ENCODE assay signal across 12 cellular contexts in genomic region chr14:33455998-33456397, GRCh38.
A peak's percentile ranks its signal among the peaks of the same experiment; 100 is the strongest.
DNase-seq lines count a peak whose midpoint lies in the region; ATAC-seq and TF ChIP-seq lines count a peak whose summit lies in the region.
"Had no signal": no experiment of that assay in that cellular context is flagged by ENCODE, and none has a peak within 500 bp of the region (broad histone marks: within the 10 kb centered on the region; RNA-seq: fewer than 3 reads in every experiment).

No MANE protein-coding gene starts in this region.

- no peaks in the 10 kb centered on the region for H4K20me1 ChIP-seq in GM23248 (ENCODE audit: insufficient read depth)
- H4K20me1 ChIP-seq: BLaER1 treated with 17β-estradiol and CSF1 and Interleukin-3, amounts not matched to agents 10 nM and 100 nM had no signal

- no peak overlapping the region for H3K4me2 ChIP-seq in GM23248 (ENCODE audit: unreplicated experiment)
- H3K4me2 ChIP-seq: BLaER1 treated with 17β-estradiol and CSF1 and Interleukin-3, amounts not matched to agents 10 nM and 100 nM had no signal

- H2AFZ ChIP-seq in GM23248 = no peak overlapping the region

- H3K79me2 ChIP-seq in GM23248 (ENCODE audit: insufficient read depth) = no peaks in the 10 kb centered on the region

- H3K9ac ChIP-seq in GM23248 = no peak overlapping the region
- H3K9ac ChIP-seq: BLaER1 treated with 17β-estradiol and CSF1 and Interleukin-3, amounts not matched to agents 10 nM and 100 nM had no signal

- no peak overlapping the region for H3K4me3 ChIP-seq in AG10803 (ENCODE audit: low read length)
- no peak overlapping the region for H3K4me3 ChIP-seq in GM23248
- no peak overlapping the region for H3K4me3 ChIP-seq in fibroblast of mammary gland (ENCODE audit: control insufficient read depth, low read depth, low read length)
- H3K4me3 ChIP-seq in upper lobe of left lung = no peak overlapping the region
- H3K4me3 ChIP-seq: BLaER1 treated with 17β-estradiol and CSF1 and Interleukin-3, amounts not matched to agents 10 nM and 100 nM had no signal

- whole genome bisulfite sequencing in GM23248 (ENCODE audit: low coverage in 1 of 2, low lambda C conversion rate in 2 of 2, missing lambda C conversion rate in 2 of 2), 2 experiments = 42 to 46% methylated on average over 2 of the region's 2 CpGs
- 83 to 91% methylated on average over 2 of the region's 2 CpGs for WGBS in upper lobe of left lung, 2 donors

- DNase-seq in AG10803 (ENCODE audit: low read depth) (peak; percentile 38), GM23248 (peak; percentile 32), SK-N-DZ (ENCODE audit: low spot score) (peak; percentile 32), fibroblast of mammary gland (ENCODE audit: low read depth) (peak; percentile 60), upper lobe of left lung (no peak)
- no peak for DNase-seq in stimulated activated CD4-positive, alpha-beta T cell treated with anti-CD3 and anti-CD28 coated beads, Interleukin-4, amount 100 ng/mL, for 1 hour
- DNase-seq: CD4-positive, CD25-positive, alpha-beta regulatory T cell; HCEC 1CT had no signal

- TF ChIP-seq CTCF in AG10803 (conservative IDR thresholded peaks at IDR 0.05; ENCODE audit: low read length) (no peak), fibroblast of mammary gland (conservative IDR thresholded peaks at IDR 0.05; ENCODE audit: control insufficient read depth, insufficient read depth, low read depth, low read length) (no peak), upper lobe of left lung (IDR thresholded peaks at IDR 0.05) (no peak)

- no peak for TF ChIP-seq EP300 in upper lobe of left lung (IDR thresholded peaks at IDR 0.05)

- H3K9me3 ChIP-seq in GM23248 (ENCODE audit: low read depth) (no peaks in the 10 kb centered on the region), upper lobe of left lung (no peaks in the 10 kb centered on the region)
- H3K9me3 ChIP-seq: BLaER1 treated with 17β-estradiol and CSF1 and Interleukin-3, amounts not matched to agents 10 nM and 100 nM had no signal

- H3K9me2 ChIP-seq in GM23248 (ENCODE audit: insufficient read depth) = no peaks in the 10 kb centered on the region

- in situ Hi-C loops in GM23248 (cut with MboI) = no loop called here

- H3K36me3 ChIP-seq in GM23248 (ENCODE audit: low read depth) = no peaks in the 10 kb centered on the region
- H3K36me3 ChIP-seq in upper lobe of left lung = no peaks in the 10 kb centered on the region
- H3K36me3 ChIP-seq: BLaER1 treated with 17β-estradiol and CSF1 and Interleukin-3, amounts not matched to agents 10 nM and 100 nM had no signal

- peaks cover 14% of the 10 kb centered on the region; the same call in 1 of the 2 replicates for H3F3A ChIP-seq in GM23248 (ENCODE audit: insufficient read depth)

- H3K27me3 ChIP-seq in GM23248 (replicated peaks; ENCODE audit: insufficient read depth) = no peaks in the 10 kb centered on the region
- H3K27me3 ChIP-seq in upper lobe of left lung = no peaks in the 10 kb centered on the region
- H3K27me3 ChIP-seq: BLaER1 treated with 17β-estradiol and CSF1 and Interleukin-3, amounts not matched to agents 10 nM and 100 nM had no signal

- no peak for TF ChIP-seq POLR2A in upper lobe of left lung (IDR thresholded peaks at IDR 0.05)

- H3K27ac ChIP-seq in GM23248 = no peak overlapping the region
- no peak overlapping the region for H3K27ac ChIP-seq in upper lobe of left lung
- H3K27ac ChIP-seq: 22Rv1; BLaER1 treated with 17β-estradiol and CSF1 and Interleukin-3, amounts not matched to agents 10 nM and 100 nM had no signal

- ATAC-seq in upper lobe of left lung (ENCODE audit: low FRiP score in 2 of 2) = no peak
- ATAC-seq in GM19395 (IDR thresholded peaks at IDR 0.05; ENCODE audit: unreplicated experiment) = no peak
- no peak for ATAC-seq in HG02588 (IDR thresholded peaks at IDR 0.05; ENCODE audit: unreplicated experiment)

- H3K4me1 ChIP-seq in GM23248 (ENCODE audit: insufficient read depth) (no peaks in the 10 kb centered on the region), upper lobe of left lung (no peaks in the 10 kb centered on the region)

Comparison
In these comparisons a context has a peak if more than half of its experiments do, and no peak if none do; other contexts are left out.
1. DNase-seq: peak in AG10803 (single experiment), GM23248 (single experiment), SK-N-DZ (single experiment) and fibroblast of mammary gland (single experiment); none in upper lobe of left lung (0 of 2) and stimulated activated CD4-positive, alpha-beta T cell treated with anti-CD3 and anti-CD28 coated beads, Interleukin-4, amount 100 ng/mL, for 1 hour (single experiment).